In genomic region chr17:16419074-16419928, GRCh38 we compare ENCODE assay signal across 8 cellular contexts. TPM values are rescaled to one million over a fixed set of nuclear protein-coding genes. Genes with fewer than 3 reads are reported as not detected.
A peak's percentile ranks its signal among the peaks of the same experiment; 100 is the strongest.
DNase-seq lines count a peak whose midpoint lies in the region; ATAC-seq, FAIRE-seq and TF ChIP-seq lines count a peak whose summit lies in the region.

No MANE protein-coding gene starts in this region.

- DNase-seq in GM10248 (ENCODE audit: extremely low spot score) = peak; percentile 57
- peak; percentile 79 for DNase-seq in RWPE1 (ENCODE audit: low spot score)
- DNase-seq in astrocyte (ENCODE audit: low read depth) = peak; percentile 91
- DNase-seq in memory B cell (ENCODE audit: low spot score in 2 of 2) = no peak
- peak in 1 of 2 donors; percentile 65 for DNase-seq in suprapubic skin (ENCODE audit: low spot score in 2 of 2)
- DNase-seq in ureter (ENCODE audit: low spot score) = no peak
- DNase-seq in NCI-H146 treated with DMSO at 0.1 percent for 48 hours (lab: John Stamatoyannopoulos, UW; ENCODE audit: unreplicated experiment) = no peak

- H3K9me3 ChIP-seq in astrocyte (ENCODE audit: insufficient read depth, low read depth, low read length) = no peaks in the 10 kb centered on the region
- no peaks in the 10 kb centered on the region for H3K9me3 ChIP-seq in suprapubic skin

- 63% methylated on average over 7 of the region's 8 CpGs for WGBS in suprapubic skin

- peaks cover 7% of the 10 kb centered on the region for H4K20me1 ChIP-seq in astrocyte (ENCODE audit: insufficient read depth, low read length)

- H3K4me1 Mint-ChIP-seq in astrocyte (ENCODE audit: low read depth, unreplicated experiment) (peaks cover 31% of the 10 kb centered on the region), memory B cell (peaks cover 26% of the 10 kb centered on the region)

- H3K27ac Mint-ChIP-seq in astrocyte (ENCODE audit: unreplicated experiment) = peak overlapping the region; percentile 95
- peak overlapping the region; percentile 62 for H3K27ac Mint-ChIP-seq in memory B cell

- peak overlapping the region; percentile 86 for H3K4me2 ChIP-seq in astrocyte (ENCODE audit: low read length)

- ATAC-seq in HG02798 (IDR thresholded peaks at IDR 0.05; ENCODE audit: poor library complexity, unreplicated experiment) (peak; percentile 35), memory B cell (ENCODE audit: low read depth) (peak; percentile 16)

- H3K79me2 ChIP-seq in astrocyte (ENCODE audit: insufficient read depth, low read length) = peaks cover 19% of the 10 kb centered on the region

- H3K4me3 Mint-ChIP-seq in astrocyte (ENCODE audit: unreplicated experiment) (peak overlapping the region; percentile 61), memory B cell (peak overlapping the region; percentile 47)

- FAIRE-seq in astrocyte (lab: Jason Lieb, UNC) = peak; percentile 96

- TF ChIP-seq CTCF in GM10248 (IDR thresholded peaks at IDR 0.05; ENCODE audit: control extremely low read depth, extremely low read depth, low read depth, missing control alignments) (no peak), RWPE1 (conservative IDR thresholded peaks at IDR 0.05; ENCODE audit: low read depth) (no peak), astrocyte (IDR thresholded peaks at IDR 0.05; ENCODE audit: insufficient read depth, low read depth, low read length) (no peak), suprapubic skin (IDR thresholded peaks at IDR 0.05) (no peak)

- H3K27me3 ChIP-seq in astrocyte (ENCODE audit: insufficient read depth, low read length) = no peaks in the 10 kb centered on the region
- H3K27me3 ChIP-seq in suprapubic skin = no peaks in the 10 kb centered on the region

- no peaks in the 10 kb centered on the region for H3K36me3 ChIP-seq in astrocyte (ENCODE audit: insufficient read depth, low read length)
- peaks cover 14% of the 10 kb centered on the region for H3K36me3 ChIP-seq in suprapubic skin

- H2AFZ ChIP-seq in astrocyte (ENCODE audit: low read depth, low read length) = peak overlapping the region; percentile 3

- peaks cover 47% of the 10 kb centered on the region for H3K4me1 ChIP-seq in astrocyte (ENCODE audit: insufficient read depth, low read length)
- peaks cover 42% of the 10 kb centered on the region for H3K4me1 ChIP-seq in suprapubic skin

- no peak for TF ChIP-seq EP300 in suprapubic skin (IDR thresholded peaks at IDR 0.05)

- H3K9ac ChIP-seq in astrocyte (ENCODE audit: low read length) = peak overlapping the region; percentile 78

- H3K4me3 ChIP-seq in astrocyte (ENCODE audit: insufficient read depth, low read depth, low read length) (peak overlapping the region; percentile 30), suprapubic skin (no peak overlapping the region)

- CTCF ChIA-PET in GM10248 (lab: Yijun Ruan, JAX) (interaction anchor here (0.5 to 7.4 kb wide), 10 partner anchors 10 to 56 kb away, joined by 3 to 44 read pairs (median 4); no protein-coding TSS in a partner anchor), RWPE1 (lab: Yijun Ruan, JAX) (interaction anchor here (0.6 to 0.9 kb wide), 3 partner anchors 8 to 819 kb away, joined by 4 to 6 read pairs (median 4); no protein-coding TSS in a partner anchor)

- H3K9me3 Mint-ChIP-seq in astrocyte (ENCODE audit: unreplicated experiment) (no peaks in the 10 kb centered on the region), memory B cell (no peaks in the 10 kb centered on the region)

- H3K27me3 Mint-ChIP-seq in astrocyte (ENCODE audit: low read depth, unreplicated experiment) = no peaks in the 10 kb centered on the region
- no peaks in the 10 kb centered on the region for H3K27me3 Mint-ChIP-seq in memory B cell

- H3K27ac ChIP-seq in RWPE1 (peak overlapping the region; percentile 21; the same call in 1 of the 2 replicates), astrocyte (ENCODE audit: low read depth, low read length) (peak overlapping the region; percentile 92), suprapubic skin (peak overlapping the region; percentile 81)

- no peak for TF ChIP-seq POLR2A in suprapubic skin (IDR thresholded peaks at IDR 0.05)

- POLR2A ChIA-PET in GM10248 (lab: Yijun Ruan, JAX) = interaction anchor here (0.6 to 2.8 kb wide), 5 partner anchors 9 to 403 kb away, joined by 3 to 22 read pairs (median 4); partner anchors contain the start of gene UBB
- POLR2A ChIA-PET in RWPE1 (lab: Yijun Ruan, JAX; ENCODE audit: low non-redundant PET) = no interaction called here

- H3K36me3 Mint-ChIP-seq in astrocyte (ENCODE audit: low read depth, unreplicated experiment) (no peaks in the 10 kb centered on the region), memory B cell (peaks cover 8% of the 10 kb centered on the region)

RNA-seq across cellular contexts. Expression of gene TRPV2, which starts 3.9 kb away (rescaled TPM):
- total RNA-seq in astrocyte (0.50 and 0.86 TPM in 2 replicates), suprapubic skin (10 to 100 TPM in 1 of 4 donors, 1 to 10 TPM in 3; 3.0 to 13.9 (median 7.9) TPM), ureter (13.6 TPM)

RNA-seq across cellular contexts. Expression of gene UBB, which starts 38.4 kb away (rescaled TPM):
- total RNA-seq in astrocyte (1,755 and 1,783 TPM in 2 replicates), suprapubic skin (100 to 1,000 TPM; 469 to 764 (median 628) TPM), ureter (1,159 TPM)

Comparison
In these comparisons a context has a peak if more than half of its experiments do, and no peak if none do; other contexts are left out.
1. DNase-seq: peak in GM10248 (single experiment), RWPE1 (single experiment) and astrocyte (single experiment); none in memory B cell (0 of 2), ureter (single experiment) and NCI-H146 treated with DMSO at 0.1 percent for 48 hours (single experiment).
2. H3K27ac ChIP-seq: peak in every context shown above with its lines; median percentile 92 in astrocyte; 81 in suprapubic skin; 21 in RWPE1.